Comparison of ENCODE assay signal across 26 cellular contexts in genomic region chr5:121975294-121975693, GRCh38. TPM values are rescaled to one million over a fixed set of nuclear protein-coding genes. Genes with fewer than 3 reads are reported as not detected.
DNase-seq lines count a peak whose midpoint lies in the region; ATAC-seq, FAIRE-seq and TF ChIP-seq lines count a peak whose summit lies in the region.
"Had no signal": no experiment of that assay in that cellular context is flagged by ENCODE, and none has a peak within 500 bp of the region (broad histone marks: within the 10 kb centered on the region; RNA-seq: fewer than 3 reads in every experiment).

No MANE protein-coding gene starts in this region.

- ATAC-seq in T-helper 17 cell (no peak), GM21360 (IDR thresholded peaks at IDR 0.05; ENCODE audit: unreplicated experiment) (no peak)
- ATAC-seq: GM12878, T-cell had no signal

- peak overlapping the region; percentile 15; the same call in 1 of the 2 replicates for H3K27ac Mint-ChIP-seq in HFFc6
- H3K27ac Mint-ChIP-seq in T-helper 17 cell: peak overlapping the region; percentile 11
- H3K27ac Mint-ChIP-seq: CD8-positive, alpha-beta memory T cell; T-cell had no signal

- H3K27me3 Mint-ChIP-seq in HFFc6 (ENCODE audit: insufficient read depth) (no peaks in the 10 kb centered on the region), T-helper 17 cell (no peaks in the 10 kb centered on the region)
- H3K27me3 Mint-ChIP-seq: CD8-positive, alpha-beta memory T cell; T-cell had no signal

- H3K4me1 ChIP-seq in osteoblast (ENCODE audit: insufficient read depth, low read length) (peaks cover 11% of the 10 kb centered on the region), left ventricle myocardium inferior (peaks cover 5% of the 10 kb centered on the region)

- peaks cover 64% of the 10 kb centered on the region for H3K79me2 ChIP-seq in osteoblast (ENCODE audit: insufficient read depth, low read length)

- H3K4me2 ChIP-seq in osteoblast (ENCODE audit: insufficient read depth, low read length): no peak overlapping the region

- no peak overlapping the region for H2AFZ ChIP-seq in osteoblast (ENCODE audit: low read length)

- FAIRE-seq in GM12892 (lab: Jason Lieb, UNC): peak; percentile 81
- FAIRE-seq: GM12878 had no signal

- H3K9me3 Mint-ChIP-seq in HFFc6: no peaks in the 10 kb centered on the region
- H3K9me3 Mint-ChIP-seq: CD8-positive, alpha-beta memory T cell; T-cell had no signal

- no peak for TF ChIP-seq CTCF in HFFc6 (IDR thresholded peaks at IDR 0.05)
- TF ChIP-seq CTCF in osteoblast (IDR thresholded peaks at IDR 0.05; ENCODE audit: extremely low read depth, low read depth, low read length): no peak
- no peak for TF ChIP-seq CTCF in left ventricle myocardium inferior (IDR thresholded peaks at IDR 0.05; ENCODE audit: borderline replicate concordance)

- H3K4me3 ChIP-seq in osteoblast (ENCODE audit: insufficient read depth, low read length) (no peak overlapping the region), left ventricle myocardium inferior (no peak overlapping the region)
- H3K4me3 ChIP-seq: GM12878, SJSA1 had no signal

- no peak for TF ChIP-seq POLR2A in GM12892 (IDR thresholded peaks at IDR 0.05; ENCODE audit: low read depth, low read length)

- H3K27me3 ChIP-seq in osteoblast (ENCODE audit: insufficient read depth, low read length) (no peaks in the 10 kb centered on the region), left ventricle myocardium inferior (ENCODE audit: low read depth) (no peaks in the 10 kb centered on the region)
- H3K27me3 ChIP-seq: SJSA1 had no signal

- peaks cover 11% of the 10 kb centered on the region; the same call in 1 of the 2 replicates for H3K36me3 Mint-ChIP-seq in HFFc6 (ENCODE audit: low read depth)
- H3K36me3 Mint-ChIP-seq in T-helper 17 cell (ENCODE audit: low read depth): peaks cover 2% of the 10 kb centered on the region

- peak overlapping the region; percentile 2 for H3K27ac ChIP-seq in osteoblast (ENCODE audit: low read depth, low read length)
- H3K27ac ChIP-seq in left ventricle myocardium inferior (replicated peaks): no peak overlapping the region
- H3K27ac ChIP-seq: C4-2B, SJSA1 had no signal

- H3K9me3 ChIP-seq in T-helper 17 cell (ENCODE audit: control insufficient read depth, low read length, poor library complexity, severe bottlenecking) (no peaks in the 10 kb centered on the region), osteoblast (ENCODE audit: low read depth, low read length) (no peaks in the 10 kb centered on the region), left ventricle myocardium inferior (replicated peaks) (no peaks in the 10 kb centered on the region)
- H3K9me3 ChIP-seq: SJSA1 had no signal

- intact Hi-C loops in left ventricle myocardium inferior (cut with micrococcal nuclease): no loop called here

- H3K4me1 Mint-ChIP-seq in HFFc6 (ENCODE audit: low read depth): peaks cover 32% of the 10 kb centered on the region
- H3K4me1 Mint-ChIP-seq in T-helper 17 cell: peaks cover 17% of the 10 kb centered on the region

- DNase-seq in GM12892 (ENCODE audit: insufficient read length) (no peak), HFFc6 (no peak), T-helper 17 cell (no peak), osteoblast (ENCODE audit: insufficient read length, low spot score, missing footprints) (no peak), T-helper 1 cell (no peak), left ventricle myocardium inferior (no peak)
- DNase-seq: CD8-positive, alpha-beta memory T cell; DMS 273 treated with DMSO at 0.1 percent for 48 hours; DMS79; EL; GDM1; H7; KBM-7; MV-4-11; NCI-H1105; NCI-H146; NCI-H1930; NCI-H2107; NCI-H524 treated with DMSO at 0.1 percent for 48 hours; NCI-H774; Right ventricle myocardium superior; T-cell had no signal

- no peaks in the 10 kb centered on the region for H4K20me1 ChIP-seq in osteoblast (ENCODE audit: insufficient read depth, low read length)

- no peaks in the 10 kb centered on the region for H3K36me3 ChIP-seq in osteoblast (ENCODE audit: insufficient read depth, low read length)
- H3K36me3 ChIP-seq in left ventricle myocardium inferior: peaks cover 14% of the 10 kb centered on the region

- H3K4me3 Mint-ChIP-seq in HFFc6 (no peak overlapping the region), T-helper 17 cell (no peak overlapping the region)
- H3K4me3 Mint-ChIP-seq: CD8-positive, alpha-beta memory T cell; T-cell had no signal

RNA-seq across cellular contexts. Expression of gene SRFBP1, which starts 13.5 kb away (rescaled TPM):
- polyA plus RNA-seq in GM12892 (2012; ENCODE audit: missing spikeins): 9.5 TPM
- 10 to 100 TPM; 10.3 to 13.2 (median 12.6) TPM for total RNA-seq in HFFc6 (2021; fragmentation: NEBNext Ultra II Directional; extraction: Animal tissue kit (Norgen Biotek cat#: 25700))
- 1 to 10 TPM; 7.6 to 9.6 TPM for total RNA-seq in T-helper 17 cell
- total RNA-seq in osteoblast: 15.9 and 20.0 TPM in 2 replicates
- 8.6 TPM for total RNA-seq in left ventricle myocardium inferior
